Comparison of ENCODE assay signal across 8 cellular contexts in the genomic region with DNA sequence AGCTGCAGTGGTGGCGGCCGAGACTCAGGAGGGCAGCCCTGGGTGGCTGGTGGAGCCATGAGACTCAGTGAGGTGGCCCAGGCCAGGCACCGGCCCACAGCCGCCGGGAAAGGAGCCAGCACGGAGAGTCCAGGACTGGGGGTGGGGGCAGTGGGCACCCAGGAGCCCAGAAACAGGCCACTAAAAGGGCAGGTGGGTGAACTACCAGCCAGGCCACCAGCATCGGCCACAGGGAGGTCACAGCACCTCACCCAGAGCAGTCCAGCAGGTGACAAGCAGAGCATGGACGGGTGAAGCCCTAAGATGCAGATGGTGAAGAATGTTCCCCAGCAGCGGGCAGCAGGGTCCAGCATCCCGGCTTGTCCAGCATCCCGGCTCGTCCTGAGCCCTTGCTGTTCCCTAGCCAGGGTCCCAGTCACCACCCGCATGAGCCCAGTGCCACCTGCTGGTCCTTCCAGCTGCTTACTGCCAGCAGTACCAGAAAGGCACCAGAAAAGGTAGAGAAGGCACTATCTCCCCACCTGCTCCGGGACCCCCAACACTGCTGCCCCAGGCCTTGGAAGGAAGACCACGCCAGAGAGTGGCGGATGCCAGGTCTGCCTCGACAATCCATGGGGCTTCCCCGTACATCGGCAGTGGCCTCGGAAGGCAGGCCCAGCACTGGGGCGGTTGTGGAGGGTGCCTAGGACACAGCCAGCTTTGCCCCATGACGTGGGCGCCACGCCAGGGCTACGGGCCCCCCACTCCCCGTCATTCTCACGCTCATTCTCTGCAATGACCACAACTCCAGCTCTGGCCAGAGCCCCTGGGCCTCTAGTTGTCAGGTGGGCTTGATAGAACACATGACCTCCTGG. TPM values are rescaled to one million over a fixed set of nuclear protein-coding genes. Genes with fewer than 3 reads are reported as not detected.
A peak's percentile ranks its signal among the peaks of the same experiment; 100 is the strongest.
DNase-seq lines count a peak whose midpoint lies in the region; ATAC-seq, FAIRE-seq and TF ChIP-seq lines count a peak whose summit lies in the region.

No MANE protein-coding gene starts in this region.

- dilution Hi-C loops in endothelial cell of umbilical vein (cut with MboI; ENCODE audit: extremely low pct_ligation_motif_present, low sequenced_read_pairs), result no loop called here

- H3K27ac ChIP-seq in endothelial cell of umbilical vein (ENCODE audit: insufficient read depth, low read depth, low read length) (no peak overlapping the region), thoracic aorta (no peak overlapping the region)

- ATAC-seq in thoracic aorta (ENCODE audit: insufficient number of reproducible peaks, low FRiP score, low read depth) (no peak), GM21786 (IDR thresholded peaks at IDR 0.05; ENCODE audit: unreplicated experiment) (no peak)

- intact Hi-C loops in endothelial cell of umbilical vein (cut with micrococcal nuclease), result loop anchor here (5.0 to 10.0 kb wide), 2 partner anchors 44 to 194 kb away; a partner anchor contains a TSS

- H3K9me1 ChIP-seq in endothelial cell of umbilical vein (replicated peaks; ENCODE audit: control insufficient read depth, extremely low read depth, insufficient read depth, low read length), result no peaks in the 10 kb centered on the region

- H3K4me1 ChIP-seq in endothelial cell of umbilical vein (ENCODE audit: control insufficient read depth, extremely low read depth, insufficient read depth, low read length), result peaks cover 12% of the 10 kb centered on the region
- H3K4me1 ChIP-seq in thoracic aorta (ENCODE audit: control insufficient read depth in 1 of 2, low read depth in 2 of 2), result peaks cover 14 to 23% of the 10 kb centered on the region in 2 donors

- H4K20me1 ChIP-seq in endothelial cell of umbilical vein (replicated peaks; ENCODE audit: control insufficient read depth, extremely low read depth, insufficient read depth, low read length), result no peaks in the 10 kb centered on the region

- H3K79me2 ChIP-seq in endothelial cell of umbilical vein (ENCODE audit: control insufficient read depth, insufficient read depth, low read length), result peaks cover 5% of the 10 kb centered on the region

- peak; percentile 88 for FAIRE-seq in endothelial cell of umbilical vein (lab: Jason Lieb, UNC)

- no peak for TF ChIP-seq POLR2A in endothelial cell of umbilical vein (IDR thresholded peaks at IDR 0.05; ENCODE audit: low read depth, low read length)

- H3K4me3 ChIP-seq in AG04449 (ENCODE audit: low read depth, low read length), result peak overlapping the region; percentile 81
- H3K4me3 ChIP-seq in endothelial cell of umbilical vein (replicated peaks in 1 of 3; ENCODE audit: insufficient read depth in 1 of 3, low read depth in 1 of 3, low read length in 3 of 3), result no peak overlapping the region
- H3K4me3 ChIP-seq in thoracic aorta, result peak overlapping the region; percentile 89

- H3K9me3 ChIP-seq in endothelial cell of umbilical vein (replicated peaks; ENCODE audit: control insufficient read depth, insufficient read depth, low read length), result no peaks in the 10 kb centered on the region
- H3K9me3 ChIP-seq in thoracic aorta, result no peaks in the 10 kb centered on the region

- DNase-seq in AG04449 (ENCODE audit: low read depth, low spot score), result no peak
- DNase-seq in NCI-H510A treated with DMSO at 0.1 percent for 48 hours (lab: John Stamatoyannopoulos, UW), result peak; percentile 45
- DNase-seq in activated CD8-positive, alpha-beta memory T cell treated with anti-CD3 and anti-CD28 coated beads for 1 hour (ENCODE audit: extremely low read depth in 1 of 2, low read depth in 1 of 2), result peak; percentile 27 to 32
- peak; percentile 61 for DNase-seq in endothelial cell of umbilical vein (ENCODE audit: low read depth, low spot score)
- peak; percentile 74 for DNase-seq in midbrain (lab: John Stamatoyannopoulos, UW)
- no peak for DNase-seq in thoracic aorta (ENCODE audit: low spot score)

- TF ChIP-seq CTCF in AG04449 (IDR thresholded peaks at IDR 0.05; ENCODE audit: insufficient read depth, low read length, missing control alignments) (peak; percentile 76), GM12873 (IDR thresholded peaks at IDR 0.05; ENCODE audit: insufficient read depth, low read depth, low read length, missing control alignments) (peak; percentile 76), endothelial cell of umbilical vein (IDR thresholded peaks at IDR 0.05; ENCODE audit: extremely low read depth in 1 of 2, insufficient read depth in 1 of 2, low read depth in 1 of 2, low read length in 2 of 2) (peak; percentile 59 to 77), thoracic aorta (IDR thresholded peaks at IDR 0.05) (peak; percentile 76)

- H2AFZ ChIP-seq in endothelial cell of umbilical vein (ENCODE audit: low read depth, low read length), result no peak overlapping the region

- H3K36me3 ChIP-seq in endothelial cell of umbilical vein (ENCODE audit: control insufficient read depth in 2 of 2, extremely low read depth in 1 of 2, insufficient read depth in 2 of 2, low read length in 2 of 2) (no peaks in the 10 kb centered on the region), thoracic aorta (no peaks in the 10 kb centered on the region)

- POLR2A ChIA-PET in AG04449 (lab: Yijun Ruan, JAX) (interaction anchor here (0.9 to 1.2 kb wide), 4 partner anchors 12 to 290 kb away, joined by 3 to 10 read pairs (median 4); no protein-coding TSS in a partner anchor), endothelial cell of umbilical vein (lab: Charles Lee) (no interaction called here)

- BruUV-seq in endothelial cell of umbilical vein (replicated peaks; lab: Mats Ljungman, UMichigan), result TSS peak; percentile 15

- H3K4me2 ChIP-seq in endothelial cell of umbilical vein (ENCODE audit: insufficient read depth, low read length), result peak overlapping the region; percentile 70

- H3K27me3 ChIP-seq in endothelial cell of umbilical vein (ENCODE audit: control insufficient read depth in 2 of 2, insufficient read depth in 2 of 2, low read length in 2 of 2), result no peaks in the 10 kb centered on the region
- no peaks in the 10 kb centered on the region for H3K27me3 ChIP-seq in thoracic aorta (replicated peaks; ENCODE audit: insufficient read depth)

- H3K9ac ChIP-seq in endothelial cell of umbilical vein (replicated peaks; ENCODE audit: extremely low read depth, insufficient read depth, low read length), result no peak overlapping the region

- CTCF ChIA-PET in AG04449 (lab: Yijun Ruan, JAX) (interaction anchor here (0.7 to 10.7 kb wide), 29 partner anchors 8 to 297 kb away, joined by 3 to 290 read pairs (median 4); a partner anchor contains a TSS), endothelial cell of umbilical vein (lab: Charles Lee) (interaction anchor here (0.6 to 9.1 kb wide), 21 partner anchors 9 to 199 kb away, joined by 3 to 345 read pairs (median 7); a partner anchor contains a TSS)

RNA-seq across cellular contexts. Expression of a gene that starts 1.6 kb away (rescaled TPM):
- 56.2 and 68.0 TPM in 2 replicates for total RNA-seq in endothelial cell of umbilical vein
- 67.2 and 67.6 TPM in 2 replicates for polyA plus RNA-seq in endothelial cell of umbilical vein
- 54.9 and 73.0 TPM in 2 replicates for polyA plus RNA-seq in endothelial cell of umbilical vein (2011; cell fraction: cytosol; rRNA removed)
- 54.2 and 58.1 TPM in 2 replicates for polyA plus RNA-seq in endothelial cell of umbilical vein (2011; cell fraction: nucleus; rRNA removed)
- 46.4 and 47.4 TPM in 2 replicates for polyA plus RNA-seq in endothelial cell of umbilical vein (2012)
- 13.8 and 18.6 TPM in 2 replicates for polyA minus RNA-seq in endothelial cell of umbilical vein
- polyA minus RNA-seq in endothelial cell of umbilical vein (2011; cell fraction: cytosol; rRNA and poly(A)+ RNA removed), result 52.5 TPM
- 3.8 and 8.9 TPM in 2 replicates for polyA minus RNA-seq in endothelial cell of umbilical vein (2011; cell fraction: nucleus; rRNA and poly(A)+ RNA removed)
- 10 to 100 TPM; 31.4 to 40.4 TPM for total RNA-seq in thoracic aorta

RNA-seq across cellular contexts. Expression of a gene that starts 2.0 kb away (rescaled TPM):
- 18.6 and 22.9 TPM in 2 replicates for total RNA-seq in endothelial cell of umbilical vein
- polyA plus RNA-seq in endothelial cell of umbilical vein, result 7.6 and 8.1 TPM in 2 replicates
- polyA plus RNA-seq in endothelial cell of umbilical vein (2011; cell fraction: cytosol; rRNA removed), result 6.1 and 10.3 TPM in 2 replicates
- polyA plus RNA-seq in endothelial cell of umbilical vein (2011; cell fraction: nucleus; rRNA removed), result 53.9 and 58.6 TPM in 2 replicates
- polyA plus RNA-seq in endothelial cell of umbilical vein (2012), result 6.4 and 10.3 TPM in 2 replicates
- polyA minus RNA-seq in endothelial cell of umbilical vein, result 4.6 and 6.7 TPM in 2 replicates
- polyA minus RNA-seq in endothelial cell of umbilical vein (2011; cell fraction: cytosol; rRNA and poly(A)+ RNA removed), result 18.1 TPM
- polyA minus RNA-seq in endothelial cell of umbilical vein (2011; cell fraction: nucleus; rRNA and poly(A)+ RNA removed), result 6.9 and 9.7 TPM in 2 replicates
- total RNA-seq in thoracic aorta, result 10 to 100 TPM in 1 of 2 donors, 1 to 10 TPM in 1; 6.1 to 14.2 TPM

RNA-seq across cellular contexts. Expression of a gene that starts 10.4 kb away (rescaled TPM):
- total RNA-seq in endothelial cell of umbilical vein (34.1 and 35.4 TPM in 2 replicates), thoracic aorta (1 to 10 TPM in 1 of 2 donors, not detected in 1; 1.8 TPM)
- 56.0 and 91.1 TPM in 2 replicates for polyA plus RNA-seq in endothelial cell of umbilical vein
- 37.4 and 51.2 TPM in 2 replicates for polyA plus RNA-seq in endothelial cell of umbilical vein (2011; cell fraction: cytosol; rRNA removed)
- polyA plus RNA-seq in endothelial cell of umbilical vein (2011; cell fraction: nucleus; rRNA removed), result 50.0 and 55.7 TPM in 2 replicates
- 23.4 and 52.5 TPM in 2 replicates for polyA plus RNA-seq in endothelial cell of umbilical vein (2012)
- polyA minus RNA-seq in endothelial cell of umbilical vein, result 22.6 and 24.3 TPM in 2 replicates
- 7.6 TPM for polyA minus RNA-seq in endothelial cell of umbilical vein (2011; cell fraction: cytosol; rRNA and poly(A)+ RNA removed)
- polyA minus RNA-seq in endothelial cell of umbilical vein (2011; cell fraction: nucleus; rRNA and poly(A)+ RNA removed), result 9.2 and 19.1 TPM in 2 replicates

RNA-seq across cellular contexts. Expression of a gene that starts 16.4 kb away (rescaled TPM):
- total RNA-seq in endothelial cell of umbilical vein, result 75.2 and 93.0 TPM in 2 replicates
- polyA plus RNA-seq in endothelial cell of umbilical vein, result 178 and 241 TPM in 2 replicates
- 153 and 181 TPM in 2 replicates for polyA plus RNA-seq in endothelial cell of umbilical vein (2011; cell fraction: cytosol; rRNA removed)
- polyA plus RNA-seq in endothelial cell of umbilical vein (2011; cell fraction: nucleus; rRNA removed), result 150 and 164 TPM in 2 replicates
- polyA plus RNA-seq in endothelial cell of umbilical vein (2012), result 106 and 108 TPM in 2 replicates
- polyA minus RNA-seq in endothelial cell of umbilical vein, result 41.9 and 53.2 TPM in 2 replicates
- 39.0 TPM for polyA minus RNA-seq in endothelial cell of umbilical vein (2011; cell fraction: cytosol; rRNA and poly(A)+ RNA removed)
- 8.4 and 18.0 TPM in 2 replicates for polyA minus RNA-seq in endothelial cell of umbilical vein (2011; cell fraction: nucleus; rRNA and poly(A)+ RNA removed)
- total RNA-seq in thoracic aorta, result 10 to 100 TPM; 33.9 to 87.1 TPM

RNA-seq across cellular contexts. Expression of a gene that starts 30.5 kb away (rescaled TPM):
- total RNA-seq in endothelial cell of umbilical vein (33.7 and 36.9 TPM in 2 replicates), thoracic aorta (10 to 100 TPM; 39.9 to 45.3 TPM)
- polyA plus RNA-seq in endothelial cell of umbilical vein, result 40.0 and 59.2 TPM in 2 replicates
- 14.3 and 27.7 TPM in 2 replicates for polyA plus RNA-seq in endothelial cell of umbilical vein (2011; cell fraction: cytosol; rRNA removed)
- polyA plus RNA-seq in endothelial cell of umbilical vein (2011; cell fraction: nucleus; rRNA removed), result 122 and 156 TPM in 2 replicates
- polyA plus RNA-seq in endothelial cell of umbilical vein (2012), result 22.3 and 37.7 TPM in 2 replicates
- polyA minus RNA-seq in endothelial cell of umbilical vein, result 13.8 and 16.9 TPM in 2 replicates
- 8.5 TPM for polyA minus RNA-seq in endothelial cell of umbilical vein (2011; cell fraction: cytosol; rRNA and poly(A)+ RNA removed)
- polyA minus RNA-seq in endothelial cell of umbilical vein (2011; cell fraction: nucleus; rRNA and poly(A)+ RNA removed), result 14.9 and 33.9 TPM in 2 replicates

Comparison
In these comparisons a context has a peak if more than half of its experiments do, and no peak if none do; other contexts are left out.
1. DNase-seq: peak in NCI-H510A treated with DMSO at 0.1 percent for 48 hours (single experiment), activated CD8-positive, alpha-beta memory T cell treated with anti-CD3 and anti-CD28 coated beads for 1 hour (2 of 2), endothelial cell of umbilical vein (single experiment) and midbrain (single experiment); none in AG04449 (single experiment) and thoracic aorta (single experiment).
2. H3K4me3 ChIP-seq: peak in AG04449 (single experiment) and thoracic aorta (single experiment); none in endothelial cell of umbilical vein (0 of 3).
3. RNA of a gene that starts 10.4 kb away (total RNA-seq): 34.1 to 35.4 TPM in endothelial cell of umbilical vein; 1.8 TPM in thoracic aorta; every median in the first group is over 10 times any median in the second.
4. Peak in every context shown above with its lines, with median percentiles within 50 percentile points of each other: CTCF ChIP-seq.